20 cellular contexts compared by ENCODE assay signal in genomic region chr5:483434-484184, GRCh38.
"Had no signal": no experiment of that assay in that cellular context is flagged by ENCODE, and none has a peak within 500 bp of the region (broad histone marks: within the 10 kb centered on the region; RNA-seq: fewer than 3 reads in every experiment).

No MANE protein-coding gene starts in this region.

- H3K36me3 Mint-ChIP-seq: naive thymus-derived CD8-positive, alpha-beta T cell; neural progenitor cell had no signal

- H3K4me3 Mint-ChIP-seq: neural progenitor cell; stimulated activated memory B cell treated with anti-CD40 and anti-IgM and Interleukin-4, amounts not matched to agents 10 μg/mL and 1 μg/mL and 100 μg/mL, for 72 hours; stimulated activated naive CD8-positive, alpha-beta T cell treated with anti-CD3 and anti-CD28 coated beads, Interleukin-15, Interleukin-2, amounts not matched to agents 100 ng/mL and 50 ng/mL, for 24 hours had no signal

- H3K4me1 Mint-ChIP-seq: neural progenitor cell had no signal

- H3K9me3 Mint-ChIP-seq: naive thymus-derived CD8-positive, alpha-beta T cell; neural progenitor cell; stimulated activated memory B cell treated with anti-CD40 and anti-IgM and Interleukin-4, amounts not matched to agents 10 μg/mL and 1 μg/mL and 100 μg/mL, for 72 hours; stimulated activated naive CD8-positive, alpha-beta T cell treated with anti-CD3 and anti-CD28 coated beads, Interleukin-15, Interleukin-2, amounts not matched to agents 100 ng/mL and 50 ng/mL, for 24 hours had no signal

- H3K4me3 ChIP-seq: colonic mucosa, esophagus squamous epithelium, neural progenitor cell, prostate gland, right lobe of liver, tibial artery, upper lobe of left lung, uterus had no signal

- H3K27me3 Mint-ChIP-seq: stimulated activated naive CD8-positive, alpha-beta T cell treated with anti-CD3 and anti-CD28 coated beads, Interleukin-15, Interleukin-2, amounts not matched to agents 100 ng/mL and 50 ng/mL, for 24 hours had no signal

- H3K27ac Mint-ChIP-seq: naive thymus-derived CD8-positive, alpha-beta T cell; neural progenitor cell; stimulated activated memory B cell treated with anti-CD40 and anti-IgM and Interleukin-4, amounts not matched to agents 10 μg/mL and 1 μg/mL and 100 μg/mL, for 72 hours; stimulated activated naive CD8-positive, alpha-beta T cell treated with anti-CD3 and anti-CD28 coated beads, Interleukin-15, Interleukin-2, amounts not matched to agents 100 ng/mL and 50 ng/mL, for 24 hours had no signal

- ATAC-seq: naive thymus-derived CD8-positive, alpha-beta T cell; right lobe of liver; stimulated activated memory B cell treated with anti-CD40 and anti-IgM and Interleukin-4, amounts not matched to agents 10 μg/mL and 1 μg/mL and 100 μg/mL, for 72 hours had no signal

- DNase-seq: colonic mucosa; dermis blood vessel endothelial cell; esophagus squamous epithelium; foreskin fibroblast; head of caudate nucleus; hippocampal formation; kidney glomerular epithelial cell; mammary epithelial cell; naive thymus-derived CD8-positive, alpha-beta T cell; occipital lobe; right lobe of liver; stimulated activated CD4-positive, alpha-beta T cell treated with anti-CD3 and anti-CD28 coated beads, Interleukin-4, amount 100 ng/mL, for 1 hour; stimulated activated CD8-positive, alpha-beta memory T cell treated with anti-CD3 and anti-CD28 coated beads, Interleukin-4, amount 100 ng/mL, for 48 hours; tibial artery; uterus had no signal
